Comparison of ENCODE assay signal across 31 cellular contexts in genomic region chr10:60252688-60253087, GRCh38.
"Had no signal": no experiment of that assay in that cellular context is flagged by ENCODE, and none has a peak within 500 bp of the region (broad histone marks: within the 10 kb centered on the region; RNA-seq: fewer than 3 reads in every experiment).

No MANE protein-coding gene starts in this region.

- H3K4me3 Mint-ChIP-seq: activated CD8-positive, alpha-beta T cell treated with anti-CD3 and anti-CD28 coated beads for 36 hours; activated naive CD8-positive, alpha-beta T cell treated with anti-CD3 and anti-CD28 coated beads for 36 hours; activated T-cell treated with anti-CD3 and anti-CD28 coated beads, Interleukin-2, amount 50 U/mL, for 72 hours; activated T-helper 17 cell treated with anti-CD3 and anti-CD28 coated beads, Interleukin-2, amount 50 U/mL, for 72 hours; central memory CD8-positive, alpha-beta T cell; T-helper 1 cell treated with Interleukin-12 subunit alpha and Interleukin-12 subunit beta and Interleukin-4 antibody, amounts not matched to agents 30 μg/mL and 1 μg/mL, for 36 hours; T-helper 2 cell treated with Interferon-gamma antibody and Interleukin-4, amounts not matched to agents 5 μg/mL and 100 μg/mL, for 36 hours had no signal

- ATAC-seq: activated CD8-positive, alpha-beta T cell treated with anti-CD3 and anti-CD28 coated beads for 36 hours; activated T-cell treated with anti-CD3 and anti-CD28 coated beads, Interleukin-2, amount 50 U/mL, for 72 hours; activated T-helper 17 cell treated with anti-CD3 and anti-CD28 coated beads, Interleukin-2, amount 50 U/mL, for 72 hours; Panc1 had no signal

- H3K27ac Mint-ChIP-seq: activated CD8-positive, alpha-beta T cell treated with anti-CD3 and anti-CD28 coated beads for 36 hours; activated naive CD8-positive, alpha-beta T cell treated with anti-CD3 and anti-CD28 coated beads for 36 hours; activated T-cell treated with anti-CD3 and anti-CD28 coated beads, Interleukin-2, amount 50 U/mL, for 72 hours; activated T-helper 17 cell treated with anti-CD3 and anti-CD28 coated beads, Interleukin-2, amount 50 U/mL, for 72 hours; T-helper 1 cell treated with Interleukin-12 subunit alpha and Interleukin-12 subunit beta and Interleukin-4 antibody, amounts not matched to agents 30 μg/mL and 1 μg/mL, for 36 hours; T-helper 2 cell treated with Interferon-gamma antibody and Interleukin-4, amounts not matched to agents 5 μg/mL and 100 μg/mL, for 36 hours had no signal

- H3K27ac ChIP-seq: cardiac muscle cell, SJCRH30, SK-N-MC had no signal

- H3K36me3 Mint-ChIP-seq: activated naive CD8-positive, alpha-beta T cell treated with anti-CD3 and anti-CD28 coated beads for 36 hours had no signal

- H3K9me3 ChIP-seq: MG63, SJCRH30 had no signal

- H3K4me3 ChIP-seq: cardiac muscle cell, MG63, SJCRH30, SK-N-MC had no signal

- H3K27me3 ChIP-seq: cardiac muscle cell, MG63, SJCRH30 had no signal

- DNase-seq: activated CD4-positive, alpha-beta T cell treated with anti-CD3 and anti-CD28 coated beads for 1 hour; activated CD4-positive, alpha-beta T cell treated with anti-CD3 and anti-CD28 coated beads for 48 hours; activated CD4-positive, CD25-positive, alpha-beta regulatory T cell; activated CD8-positive, alpha-beta T cell treated with anti-CD3 and anti-CD28 coated beads for 36 hours; activated effector memory CD4-positive, alpha-beta T cell treated with anti-CD3 and anti-CD28 coated beads, Interleukin-2, amount 50 U/mL, for 16 hours; activated naive CD4-positive, alpha-beta T cell; activated naive CD4-positive, alpha-beta T cell treated with anti-CD3 and anti-CD28 coated beads, Interleukin-2, amount 50 U/mL, for 16 hours; activated naive CD8-positive, alpha-beta T cell treated with anti-CD3 and anti-CD28 coated beads for 36 hours; activated T-cell treated with anti-CD3 and anti-CD28 coated beads, Interleukin-2, amount 50 U/mL, for 1 hour; activated T-cell treated with anti-CD3 and anti-CD28 coated beads, Interleukin-2, amount 50 U/mL, for 72 hours; amniotic stem cell; aorta; Kasumi-1; MG63; NCI-H1048; NCI-H1105 treated with DMSO at 0.1 percent for 48 hours; NCI-H1436; NCI-H1694; NCI-H1930; NCI-H2081 treated with DMSO at 0.1 percent for 48 hours; NCI-H345; NCI-H524 treated with DMSO at 0.1 percent for 48 hours; SHP77; SJCRH30 had no signal

- H3K36me3 ChIP-seq: cardiac muscle cell, MG63, SJCRH30 had no signal

- H3K27me3 Mint-ChIP-seq: activated CD8-positive, alpha-beta T cell treated with anti-CD3 and anti-CD28 coated beads for 36 hours; activated naive CD8-positive, alpha-beta T cell treated with anti-CD3 and anti-CD28 coated beads for 36 hours; activated T-helper 17 cell treated with anti-CD3 and anti-CD28 coated beads, Interleukin-2, amount 50 U/mL, for 72 hours; central memory CD8-positive, alpha-beta T cell had no signal

- H3K4me1 ChIP-seq: SJCRH30 had no signal

- H3K9me3 Mint-ChIP-seq: activated CD8-positive, alpha-beta T cell treated with anti-CD3 and anti-CD28 coated beads for 36 hours; activated naive CD8-positive, alpha-beta T cell treated with anti-CD3 and anti-CD28 coated beads for 36 hours; activated T-cell treated with anti-CD3 and anti-CD28 coated beads, Interleukin-2, amount 50 U/mL, for 72 hours; activated T-helper 17 cell treated with anti-CD3 and anti-CD28 coated beads, Interleukin-2, amount 50 U/mL, for 72 hours; central memory CD8-positive, alpha-beta T cell; T-helper 1 cell treated with Interleukin-12 subunit alpha and Interleukin-12 subunit beta and Interleukin-4 antibody, amounts not matched to agents 30 μg/mL and 1 μg/mL, for 36 hours; T-helper 2 cell treated with Interferon-gamma antibody and Interleukin-4, amounts not matched to agents 5 μg/mL and 100 μg/mL, for 36 hours had no signal

- H3K4me1 Mint-ChIP-seq: activated naive CD8-positive, alpha-beta T cell treated with anti-CD3 and anti-CD28 coated beads for 36 hours; activated T-helper 17 cell treated with anti-CD3 and anti-CD28 coated beads, Interleukin-2, amount 50 U/mL, for 72 hours had no signal
